Comparison of ENCODE assay signal across 26 cellular contexts in the genomic region with DNA sequence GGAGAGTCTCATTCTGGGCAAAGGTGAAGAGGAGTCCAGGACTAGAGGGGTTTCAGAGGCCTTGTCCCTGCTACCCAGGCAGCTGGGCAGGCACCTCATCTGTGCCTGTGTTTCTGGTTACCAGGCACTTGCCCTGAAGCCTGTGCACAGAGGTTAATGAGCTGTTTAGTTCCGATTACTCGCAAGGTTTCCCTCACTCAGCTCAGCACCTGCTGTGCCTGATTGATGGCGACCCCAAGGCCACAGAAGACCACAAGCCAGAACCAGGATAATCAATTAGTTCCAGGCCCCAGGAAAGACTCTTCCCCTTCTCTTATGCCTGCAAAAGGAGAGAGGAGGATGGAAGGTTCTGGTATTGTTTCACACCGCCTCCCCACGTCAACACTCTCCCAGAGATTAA.
DNase-seq lines count a peak whose midpoint lies in the region; ATAC-seq and TF ChIP-seq lines count a peak whose summit lies in the region.
"Had no signal": no experiment of that assay in that cellular context is flagged by ENCODE, and none has a peak within 500 bp of the region (broad histone marks: within the 10 kb centered on the region; RNA-seq: fewer than 3 reads in every experiment).

No MANE protein-coding gene starts in this region.

- DNase-seq in cardiac septum (ENCODE audit: low spot score) (peak; percentile 9), left cardiac atrium (no peak), endodermal cell (no peak), neuronal stem cell (ENCODE audit: low spot score) (no peak), NCI-H1694 treated with DMSO at 0.1 percent for 48 hours (lab: John Stamatoyannopoulos, UW) (no peak), activated T-cell treated with anti-CD3 and anti-CD28 coated beads for 4 hours (no peak)
- DNase-seq in activated CD8-positive, alpha-beta T cell treated with anti-CD3 and anti-CD28 coated beads for 36 hours: no peak
- DNase-seq: 8988T; ACHN; DMS153; DND-41; GM23248; H9; Karpas-422; NCI-H1092 treated with DMSO at 0.1 percent for 48 hours; NCI-H1436; NCI-H187 treated with DMSO at 0.1 percent for 48 hours; NCI-H2171 treated with DMSO at 0.1 percent for 48 hours; NCI-H345; NCI-H510A treated with DMSO at 0.1 percent for 48 hours; NCI-H748 treated with DMSO at 0.1 percent for 48 hours; NK-92 treated with Interleukin-12 subunit alpha and Interleukin-12 subunit beta, amount 100 ng/mL, for 24 hours; PC-9; Right ventricle myocardium superior; RPMI8226 had no signal

- H3K4me3 Mint-ChIP-seq in endodermal cell: no peak overlapping the region
- no peak overlapping the region for H3K4me3 Mint-ChIP-seq in activated CD8-positive, alpha-beta T cell treated with anti-CD3 and anti-CD28 coated beads for 36 hours
- H3K4me3 Mint-ChIP-seq: H9 had no signal

- H3K4me2 ChIP-seq in neuronal stem cell (ENCODE audit: insufficient read depth, low read length, poor library complexity, severe bottlenecking): no peak overlapping the region
- H3K4me2 ChIP-seq: PC-9 had no signal

- no peaks in the 10 kb centered on the region for H3K36me3 ChIP-seq in endodermal cell (ENCODE audit: control insufficient read depth, insufficient read depth, low read length)
- H3K36me3 ChIP-seq in neuronal stem cell (replicated peaks in 1 of 2; ENCODE audit: control insufficient read depth in 2 of 2, insufficient read depth in 2 of 2, low read length in 2 of 2): no peaks in the 10 kb centered on the region

- POLR2A ChIA-PET in activated CD8-positive, alpha-beta T cell treated with anti-CD3 and anti-CD28 coated beads for 36 hours (lab: Charles Lee): no interaction called here

- H3K23ac ChIP-seq in neuronal stem cell (ENCODE audit: low read depth, low read length, poor library complexity): no peak overlapping the region

- H3K4me1 Mint-ChIP-seq in endodermal cell: no peaks in the 10 kb centered on the region
- H3K4me1 Mint-ChIP-seq in activated CD8-positive, alpha-beta T cell treated with anti-CD3 and anti-CD28 coated beads for 36 hours (ENCODE audit: low read depth): no peaks in the 10 kb centered on the region
- H3K4me1 Mint-ChIP-seq: H9 had no signal

- no peak for ATAC-seq in left cardiac atrium
- no peak for ATAC-seq in activated CD8-positive, alpha-beta T cell treated with anti-CD3 and anti-CD28 coated beads for 36 hours
- ATAC-seq: HepG2 had no signal

- no peak for TF ChIP-seq CTCF in endodermal cell (conservative IDR thresholded peaks at IDR 0.05)
- TF ChIP-seq CTCF in activated CD8-positive, alpha-beta T cell treated with anti-CD3 and anti-CD28 coated beads for 36 hours (IDR thresholded peaks at IDR 0.05): no peak

- H2BK5ac ChIP-seq in neuronal stem cell (ENCODE audit: low read length): peak overlapping the region; percentile 83

- no peak overlapping the region for H3K4me3 ChIP-seq in endodermal cell (ENCODE audit: low read length)
- no peak overlapping the region for H3K4me3 ChIP-seq in neuronal stem cell (ENCODE audit: low read length in 2 of 2)
- H3K4me3 ChIP-seq: GM23248, PC-9 had no signal

- H3K27me3 Mint-ChIP-seq in endodermal cell (ENCODE audit: insufficient read depth): peaks cover 4% of the 10 kb centered on the region
- H3K27me3 Mint-ChIP-seq in activated CD8-positive, alpha-beta T cell treated with anti-CD3 and anti-CD28 coated beads for 36 hours: peaks cover 2% of the 10 kb centered on the region

- H4K91ac ChIP-seq in neuronal stem cell (ENCODE audit: low read depth, low read length, poor library complexity): no peak overlapping the region

- 72 to 83% methylated on average over 3 of the region's 5 CpGs for WGBS in endodermal cell (ENCODE audit: insufficient coverage in 1 of 2, insufficient read length in 1 of 2), 2 experiments
- no CpG with 5 or more reads among the region's 5 CpGs for WGBS in neuronal stem cell (ENCODE audit: extremely low coverage in 2 of 2, insufficient read length in 2 of 2, insufficient replicate concordance in 1 of 2), 2 donors

- H3K36me3 Mint-ChIP-seq in endodermal cell (ENCODE audit: low read depth): no peaks in the 10 kb centered on the region
- H3K36me3 Mint-ChIP-seq in activated CD8-positive, alpha-beta T cell treated with anti-CD3 and anti-CD28 coated beads for 36 hours (ENCODE audit: low read depth): no peaks in the 10 kb centered on the region

- H3K14ac ChIP-seq in neuronal stem cell (ENCODE audit: low read length): no peak overlapping the region

- peak overlapping the region; percentile 52 for H3K18ac ChIP-seq in neuronal stem cell (ENCODE audit: low read length)

- H2BK15ac ChIP-seq in neuronal stem cell (ENCODE audit: low read length): no peak overlapping the region

- no peak overlapping the region for H3K9ac ChIP-seq in endodermal cell (ENCODE audit: extremely low read depth, low read length, poor library complexity, severe bottlenecking)
- no peak overlapping the region for H3K9ac ChIP-seq in neuronal stem cell (ENCODE audit: low read depth, low read length, poor library complexity)
- H3K9ac ChIP-seq: GM23248 had no signal

- H3K9me3 Mint-ChIP-seq in endodermal cell: peaks cover 4% of the 10 kb centered on the region
- peaks cover 2% of the 10 kb centered on the region for H3K9me3 Mint-ChIP-seq in activated CD8-positive, alpha-beta T cell treated with anti-CD3 and anti-CD28 coated beads for 36 hours

- no peak overlapping the region for H3K4ac ChIP-seq in neuronal stem cell (ENCODE audit: low read length)

- no peaks in the 10 kb centered on the region for H3K79me1 ChIP-seq in neuronal stem cell (ENCODE audit: low read depth, low read length)

- H2BK120ac ChIP-seq in neuronal stem cell (ENCODE audit: low read depth, low read length): no peak overlapping the region

- no peak overlapping the region for H4K8ac ChIP-seq in neuronal stem cell (ENCODE audit: low read depth, low read length)

- H3K4me1 ChIP-seq in endodermal cell (ENCODE audit: control insufficient read depth, insufficient read depth, low read length) (no peaks in the 10 kb centered on the region), neuronal stem cell (ENCODE audit: control insufficient read depth in 2 of 2, insufficient read depth in 1 of 2, low read depth in 1 of 2, low read length in 2 of 2) (peaks cover 0 to 4% of the 10 kb centered on the region in 2 donors)

- CTCF ChIA-PET in activated CD8-positive, alpha-beta T cell treated with anti-CD3 and anti-CD28 coated beads for 36 hours (lab: Charles Lee): no interaction called here

- no peak overlapping the region for H3K27ac Mint-ChIP-seq in endodermal cell
- H3K27ac Mint-ChIP-seq in activated CD8-positive, alpha-beta T cell treated with anti-CD3 and anti-CD28 coated beads for 36 hours: no peak overlapping the region
- H3K27ac Mint-ChIP-seq: H9 had no signal

- peak overlapping the region; percentile 36 for H3K27ac ChIP-seq in endodermal cell (ENCODE audit: low read depth, low read length)
- no peak overlapping the region for H3K27ac ChIP-seq in neuronal stem cell (replicated peaks; ENCODE audit: low read length)
- H3K27ac ChIP-seq: GM23248, PC-9 had no signal

- H3K27me3 ChIP-seq in endodermal cell (ENCODE audit: control insufficient read depth, insufficient read depth, low read length, poor library complexity, severe bottlenecking) (no peaks in the 10 kb centered on the region), neuronal stem cell (ENCODE audit: control insufficient read depth in 3 of 3, insufficient read depth in 3 of 3, low read depth in 1 of 3, low read length in 3 of 3) (no peaks in the 10 kb centered on the region)

- H3K9me3 ChIP-seq in endodermal cell (ENCODE audit: control insufficient read depth, low read length) (no peaks in the 10 kb centered on the region), neuronal stem cell (replicated peaks in 1 of 2; ENCODE audit: control insufficient read depth in 2 of 2, insufficient read depth in 1 of 2, low read depth in 1 of 2, low read length in 2 of 2) (no peaks in the 10 kb centered on the region)

- H2AFZ ChIP-seq in neuronal stem cell (ENCODE audit: low read length): no peak overlapping the region
- H2AFZ ChIP-seq: GM23248, PC-9 had no signal

- no peak overlapping the region for H2BK12ac ChIP-seq in neuronal stem cell (ENCODE audit: low read length)

- intact Hi-C loops in cardiac septum (cut with DNase I) (no loop called here), left cardiac atrium (cut with DNase I) (no loop called here)
- intact Hi-C loops in activated CD8-positive, alpha-beta T cell treated with anti-CD3 and anti-CD28 coated beads for 36 hours (cut with micrococcal nuclease): no loop called here

- H2AK5ac ChIP-seq in neuronal stem cell (ENCODE audit: low read depth, low read length): no peak overlapping the region
